In the genomic region with DNA sequence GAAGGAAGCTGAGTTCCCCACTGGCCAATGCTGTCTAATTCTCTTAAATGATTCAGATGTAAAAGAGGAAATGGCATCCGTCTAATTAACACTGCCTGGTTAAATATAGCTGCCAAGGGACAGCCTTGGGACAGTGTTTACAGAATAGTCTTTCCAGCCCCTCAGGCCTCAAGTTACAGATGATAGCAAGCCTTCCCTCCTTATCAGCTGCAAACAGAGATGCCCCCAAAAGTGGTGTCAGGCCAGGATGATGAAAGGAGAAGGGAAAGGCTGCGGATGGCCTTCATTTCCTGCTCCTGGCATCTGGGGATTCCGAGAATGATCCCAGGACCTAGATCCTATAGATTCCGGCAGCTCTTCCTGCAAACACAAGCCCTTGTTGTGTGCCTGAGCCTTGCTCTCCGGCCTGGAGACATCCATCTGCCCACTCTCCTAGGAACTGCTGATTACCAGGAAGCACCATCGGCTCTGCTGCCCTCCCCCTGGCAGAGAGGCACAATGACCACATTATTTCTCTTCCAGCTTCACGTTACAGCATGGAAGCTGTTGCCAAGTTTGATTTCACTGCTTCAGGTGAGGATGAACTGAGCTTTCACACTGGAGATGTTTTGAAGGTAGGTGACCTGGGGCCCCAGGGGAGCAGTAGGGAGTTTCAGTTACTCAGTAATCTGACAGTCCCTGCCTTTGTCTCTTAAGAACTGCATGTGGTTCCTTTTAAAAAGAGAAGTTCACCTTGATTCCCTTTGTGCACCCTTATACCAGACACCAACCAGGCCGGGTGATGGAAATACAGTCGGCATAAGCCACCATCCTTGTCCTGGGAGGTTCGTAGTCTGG, we compare ENCODE assay signal across 1 cellular context.
TF ChIP-seq lines count a peak whose summit lies in the region.

No MANE protein-coding gene starts in this region.

TF ChIP-seq in K562, 482 proteins besides CTCF, POLR2A, EP300 and RAD21 (continued from another document and continues in another):
- TF ChIP-seq, protein P1, sequence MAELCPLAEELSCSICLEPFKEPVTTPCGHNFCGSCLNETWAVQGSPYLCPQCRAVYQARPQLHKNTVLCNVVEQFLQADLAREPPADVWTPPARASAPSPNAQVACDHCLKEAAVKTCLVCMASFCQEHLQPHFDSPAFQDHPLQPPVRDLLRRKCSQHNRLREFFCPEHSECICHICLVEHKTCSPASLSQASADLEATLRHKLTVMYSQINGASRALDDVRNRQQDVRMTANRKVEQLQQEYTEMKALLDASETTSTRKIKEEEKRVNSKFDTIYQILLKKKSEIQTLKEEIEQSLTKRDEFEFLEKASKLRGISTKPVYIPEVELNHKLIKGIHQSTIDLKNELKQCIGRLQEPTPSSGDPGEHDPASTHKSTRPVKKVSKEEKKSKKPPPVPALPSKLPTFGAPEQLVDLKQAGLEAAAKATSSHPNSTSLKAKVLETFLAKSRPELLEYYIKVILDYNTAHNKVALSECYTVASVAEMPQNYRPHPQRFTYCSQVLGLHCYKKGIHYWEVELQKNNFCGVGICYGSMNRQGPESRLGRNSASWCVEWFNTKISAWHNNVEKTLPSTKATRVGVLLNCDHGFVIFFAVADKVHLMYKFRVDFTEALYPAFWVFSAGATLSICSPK (IDR thresholded peaks at IDR 0.05; ENCODE audit: borderline replicate concordance), result no peak
- TF ChIP-seq ADNP (tag; IDR thresholded peaks at IDR 0.05) (no peak), PTBP1 (IDR thresholded peaks at IDR 0.05; ENCODE audit: low read depth, low read length) (no peak), ZEB2 (IDR thresholded peaks at IDR 0.05) (no peak; the same call in 1 of the 2 replicates), MAFF (IDR thresholded peaks at IDR 0.05; ENCODE audit: low read length) (no peak), TBP (optimal IDR thresholded peaks at IDR 0.05; ENCODE audit: low read depth, low read length) (peak; percentile 47), ZBTB1 (CRISPR knock-in tag; IDR thresholded peaks at IDR 0.05; ENCODE audit: borderline replicate concordance, low read depth) (no peak), FOXM1 (IDR thresholded peaks at IDR 0.05; ENCODE audit: low read depth) (peak; percentile 78), FOXM1 (CRISPR knock-in tag; IDR thresholded peaks at IDR 0.05; ENCODE audit: low read depth) (no peak), SMARCB1 (IDR thresholded peaks at IDR 0.05; ENCODE audit: insufficient read length, low read depth) (no peak), NONO (IDR thresholded peaks at IDR 0.05; ENCODE audit: low read depth in 2 of 2, low read length in 1 of 2) (0 out of 4 replicates have a peak, but pooled peaks of 1 of the 2 experiments have one; percentile 45), ZNF589 (CRISPR knock-in tag; IDR thresholded peaks at IDR 0.05; ENCODE audit: low read depth) (peak; percentile 58; the same call in 1 of the 2 replicates), LEF1 (IDR thresholded peaks at IDR 0.05) (peak; percentile 87; the same call in 1 of the 2 replicates), MEF2D (tag; conservative IDR thresholded peaks at IDR 0.05; ENCODE audit: low read depth) (peak; percentile 90), EHMT2 (IDR thresholded peaks at IDR 0.05) (no peak)
- TF ChIP-seq, protein P2, sequence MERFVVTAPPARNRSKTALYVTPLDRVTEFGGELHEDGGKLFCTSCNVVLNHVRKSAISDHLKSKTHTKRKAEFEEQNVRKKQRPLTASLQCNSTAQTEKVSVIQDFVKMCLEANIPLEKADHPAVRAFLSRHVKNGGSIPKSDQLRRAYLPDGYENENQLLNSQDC (CRISPR knock-in tag; IDR thresholded peaks at IDR 0.05), result no peak
- TF ChIP-seq, protein P3, sequence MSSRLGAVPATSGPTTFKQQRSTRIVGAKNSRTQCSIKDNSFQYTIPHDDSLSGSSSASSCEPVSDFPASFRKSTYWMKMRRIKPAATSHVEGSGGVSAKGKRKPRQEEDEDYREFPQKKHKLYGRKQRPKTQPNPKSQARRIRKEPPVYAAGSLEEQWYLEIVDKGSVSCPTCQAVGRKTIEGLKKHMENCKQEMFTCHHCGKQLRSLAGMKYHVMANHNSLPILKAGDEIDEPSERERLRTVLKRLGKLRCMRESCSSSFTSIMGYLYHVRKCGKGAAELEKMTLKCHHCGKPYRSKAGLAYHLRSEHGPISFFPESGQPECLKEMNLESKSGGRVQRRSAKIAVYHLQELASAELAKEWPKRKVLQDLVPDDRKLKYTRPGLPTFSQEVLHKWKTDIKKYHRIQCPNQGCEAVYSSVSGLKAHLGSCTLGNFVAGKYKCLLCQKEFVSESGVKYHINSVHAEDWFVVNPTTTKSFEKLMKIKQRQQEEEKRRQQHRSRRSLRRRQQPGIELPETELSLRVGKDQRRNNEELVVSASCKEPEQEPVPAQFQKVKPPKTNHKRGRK (tag; IDR thresholded peaks at IDR 0.05), result no peak
- TF ChIP-seq, protein P4, sequence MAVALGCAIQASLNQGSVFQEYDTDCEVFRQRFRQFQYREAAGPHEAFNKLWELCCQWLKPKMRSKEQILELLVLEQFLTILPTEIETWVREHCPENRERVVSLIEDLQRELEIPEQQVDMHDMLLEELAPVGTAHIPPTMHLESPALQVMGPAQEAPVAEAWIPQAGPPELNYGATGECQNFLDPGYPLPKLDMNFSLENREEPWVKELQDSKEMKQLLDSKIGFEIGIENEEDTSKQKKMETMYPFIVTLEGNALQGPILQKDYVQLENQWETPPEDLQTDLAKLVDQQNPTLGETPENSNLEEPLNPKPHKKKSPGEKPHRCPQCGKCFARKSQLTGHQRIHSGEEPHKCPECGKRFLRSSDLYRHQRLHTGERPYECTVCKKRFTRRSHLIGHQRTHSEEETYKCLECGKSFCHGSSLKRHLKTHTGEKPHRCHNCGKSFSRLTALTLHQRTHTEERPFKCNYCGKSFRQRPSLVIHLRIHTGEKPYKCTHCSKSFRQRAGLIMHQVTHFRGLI (CRISPR knock-in tag; IDR thresholded peaks at IDR 0.05), result no peak
- TF ChIP-seq, protein P5, sequence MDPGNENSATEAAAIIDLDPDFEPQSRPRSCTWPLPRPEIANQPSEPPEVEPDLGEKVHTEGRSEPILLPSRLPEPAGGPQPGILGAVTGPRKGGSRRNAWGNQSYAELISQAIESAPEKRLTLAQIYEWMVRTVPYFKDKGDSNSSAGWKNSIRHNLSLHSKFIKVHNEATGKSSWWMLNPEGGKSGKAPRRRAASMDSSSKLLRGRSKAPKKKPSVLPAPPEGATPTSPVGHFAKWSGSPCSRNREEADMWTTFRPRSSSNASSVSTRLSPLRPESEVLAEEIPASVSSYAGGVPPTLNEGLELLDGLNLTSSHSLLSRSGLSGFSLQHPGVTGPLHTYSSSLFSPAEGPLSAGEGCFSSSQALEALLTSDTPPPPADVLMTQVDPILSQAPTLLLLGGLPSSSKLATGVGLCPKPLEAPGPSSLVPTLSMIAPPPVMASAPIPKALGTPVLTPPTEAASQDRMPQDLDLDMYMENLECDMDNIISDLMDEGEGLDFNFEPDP (CRISPR knock-in tag; IDR thresholded peaks at IDR 0.05), result no peak
- TF ChIP-seq, protein P6, sequence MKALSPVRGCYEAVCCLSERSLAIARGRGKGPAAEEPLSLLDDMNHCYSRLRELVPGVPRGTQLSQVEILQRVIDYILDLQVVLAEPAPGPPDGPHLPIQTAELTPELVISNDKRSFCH (CRISPR knock-in tag; IDR thresholded peaks at IDR 0.05), result no peak
- TF ChIP-seq, protein P6 (tag; IDR thresholded peaks at IDR 0.05), result no peak
- TF ChIP-seq, protein P7, sequence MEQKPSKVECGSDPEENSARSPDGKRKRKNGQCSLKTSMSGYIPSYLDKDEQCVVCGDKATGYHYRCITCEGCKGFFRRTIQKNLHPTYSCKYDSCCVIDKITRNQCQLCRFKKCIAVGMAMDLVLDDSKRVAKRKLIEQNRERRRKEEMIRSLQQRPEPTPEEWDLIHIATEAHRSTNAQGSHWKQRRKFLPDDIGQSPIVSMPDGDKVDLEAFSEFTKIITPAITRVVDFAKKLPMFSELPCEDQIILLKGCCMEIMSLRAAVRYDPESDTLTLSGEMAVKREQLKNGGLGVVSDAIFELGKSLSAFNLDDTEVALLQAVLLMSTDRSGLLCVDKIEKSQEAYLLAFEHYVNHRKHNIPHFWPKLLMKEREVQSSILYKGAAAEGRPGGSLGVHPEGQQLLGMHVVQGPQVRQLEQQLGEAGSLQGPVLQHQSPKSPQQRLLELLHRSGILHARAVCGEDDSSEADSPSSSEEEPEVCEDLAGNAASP (IDR thresholded peaks at IDR 0.05), result no peak
- TF ChIP-seq, protein P8, sequence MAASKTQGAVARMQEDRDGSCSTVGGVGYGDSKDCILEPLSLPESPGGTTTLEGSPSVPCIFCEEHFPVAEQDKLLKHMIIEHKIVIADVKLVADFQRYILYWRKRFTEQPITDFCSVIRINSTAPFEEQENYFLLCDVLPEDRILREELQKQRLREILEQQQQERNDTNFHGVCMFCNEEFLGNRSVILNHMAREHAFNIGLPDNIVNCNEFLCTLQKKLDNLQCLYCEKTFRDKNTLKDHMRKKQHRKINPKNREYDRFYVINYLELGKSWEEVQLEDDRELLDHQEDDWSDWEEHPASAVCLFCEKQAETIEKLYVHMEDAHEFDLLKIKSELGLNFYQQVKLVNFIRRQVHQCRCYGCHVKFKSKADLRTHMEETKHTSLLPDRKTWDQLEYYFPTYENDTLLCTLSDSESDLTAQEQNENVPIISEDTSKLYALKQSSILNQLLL (CRISPR knock-in tag; IDR thresholded peaks at IDR 0.05; ENCODE audit: borderline replicate concordance), result no peak
- TF ChIP-seq, protein P9, sequence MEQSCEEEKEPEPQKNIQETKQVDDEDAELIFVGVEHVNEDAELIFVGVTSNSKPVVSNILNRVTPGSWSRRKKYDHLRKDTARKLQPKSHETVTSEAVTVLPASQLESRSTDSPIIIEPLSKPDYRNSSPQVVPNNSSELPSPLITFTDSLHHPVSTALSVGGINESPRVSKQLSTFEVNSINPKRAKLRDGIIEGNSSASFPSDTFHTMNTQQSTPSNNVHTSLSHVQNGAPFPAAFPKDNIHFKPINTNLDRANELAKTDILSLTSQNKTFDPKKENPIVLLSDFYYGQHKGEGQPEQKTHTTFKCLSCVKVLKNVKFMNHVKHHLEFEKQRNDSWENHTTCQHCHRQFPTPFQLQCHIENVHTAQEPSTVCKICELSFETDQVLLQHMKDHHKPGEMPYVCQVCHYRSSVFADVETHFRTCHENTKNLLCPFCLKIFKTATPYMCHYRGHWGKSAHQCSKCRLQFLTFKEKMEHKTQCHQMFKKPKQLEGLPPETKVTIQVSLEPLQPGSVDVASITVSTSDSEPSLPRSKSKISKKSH (CRISPR knock-in tag; IDR thresholded peaks at IDR 0.05), result no peak
- TF ChIP-seq, protein P10, sequence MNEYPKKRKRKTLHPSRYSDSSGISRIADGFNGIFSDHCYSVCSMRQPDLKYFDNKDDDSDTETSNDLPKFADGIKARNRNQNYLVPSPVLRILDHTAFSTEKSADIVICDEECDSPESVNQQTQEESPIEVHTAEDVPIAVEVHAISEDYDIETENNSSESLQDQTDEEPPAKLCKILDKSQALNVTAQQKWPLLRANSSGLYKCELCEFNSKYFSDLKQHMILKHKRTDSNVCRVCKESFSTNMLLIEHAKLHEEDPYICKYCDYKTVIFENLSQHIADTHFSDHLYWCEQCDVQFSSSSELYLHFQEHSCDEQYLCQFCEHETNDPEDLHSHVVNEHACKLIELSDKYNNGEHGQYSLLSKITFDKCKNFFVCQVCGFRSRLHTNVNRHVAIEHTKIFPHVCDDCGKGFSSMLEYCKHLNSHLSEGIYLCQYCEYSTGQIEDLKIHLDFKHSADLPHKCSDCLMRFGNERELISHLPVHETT (CRISPR knock-in tag; conservative IDR thresholded peaks at IDR 0.05 in 1 of 2, IDR thresholded peaks at IDR 0.05 in 1 of 2), result no peak
- TF ChIP-seq, protein P11, sequence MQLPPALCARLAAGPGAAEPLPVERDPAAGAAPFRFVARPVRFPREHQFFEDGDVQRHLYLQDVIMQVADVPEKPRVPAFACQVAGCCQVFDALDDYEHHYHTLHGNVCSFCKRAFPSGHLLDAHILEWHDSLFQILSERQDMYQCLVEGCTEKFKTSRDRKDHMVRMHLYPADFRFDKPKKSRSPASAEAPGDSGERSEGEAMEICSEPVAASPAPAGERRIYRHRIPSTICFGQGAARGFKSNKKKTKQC (CRISPR knock-in tag; IDR thresholded peaks at IDR 0.05), result no peak
- TF ChIP-seq, protein P12, sequence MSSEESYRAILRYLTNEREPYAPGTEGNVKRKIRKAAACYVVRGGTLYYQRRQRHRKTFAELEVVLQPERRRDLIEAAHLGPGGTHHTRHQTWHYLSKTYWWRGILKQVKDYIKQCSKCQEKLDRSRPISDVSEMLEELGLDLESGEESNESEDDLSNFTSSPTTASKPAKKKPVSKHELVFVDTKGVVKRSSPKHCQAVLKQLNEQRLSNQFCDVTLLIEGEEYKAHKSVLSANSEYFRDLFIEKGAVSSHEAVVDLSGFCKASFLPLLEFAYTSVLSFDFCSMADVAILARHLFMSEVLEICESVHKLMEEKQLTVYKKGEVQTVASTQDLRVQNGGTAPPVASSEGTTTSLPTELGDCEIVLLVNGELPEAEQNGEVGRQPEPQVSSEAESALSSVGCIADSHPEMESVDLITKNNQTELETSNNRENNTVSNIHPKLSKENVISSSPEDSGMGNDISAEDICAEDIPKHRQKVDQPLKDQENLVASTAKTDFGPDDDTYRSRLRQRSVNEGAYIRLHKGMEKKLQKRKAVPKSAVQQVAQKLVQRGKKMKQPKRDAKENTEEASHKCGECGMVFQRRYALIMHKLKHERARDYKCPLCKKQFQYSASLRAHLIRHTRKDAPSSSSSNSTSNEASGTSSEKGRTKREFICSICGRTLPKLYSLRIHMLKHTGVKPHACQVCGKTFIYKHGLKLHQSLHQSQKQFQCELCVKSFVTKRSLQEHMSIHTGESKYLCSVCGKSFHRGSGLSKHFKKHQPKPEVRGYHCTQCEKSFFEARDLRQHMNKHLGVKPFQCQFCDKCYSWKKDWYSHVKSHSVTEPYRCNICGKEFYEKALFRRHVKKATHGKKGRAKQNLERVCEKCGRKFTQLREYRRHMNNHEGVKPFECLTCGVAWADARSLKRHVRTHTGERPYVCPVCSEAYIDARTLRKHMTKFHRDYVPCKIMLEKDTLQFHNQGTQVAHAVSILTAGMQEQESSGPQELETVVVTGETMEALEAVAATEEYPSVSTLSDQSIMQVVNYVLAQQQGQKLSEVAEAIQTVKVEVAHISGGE (CRISPR knock-in tag; IDR thresholded peaks at IDR 0.05), result no peak
- TF ChIP-seq, protein P13, sequence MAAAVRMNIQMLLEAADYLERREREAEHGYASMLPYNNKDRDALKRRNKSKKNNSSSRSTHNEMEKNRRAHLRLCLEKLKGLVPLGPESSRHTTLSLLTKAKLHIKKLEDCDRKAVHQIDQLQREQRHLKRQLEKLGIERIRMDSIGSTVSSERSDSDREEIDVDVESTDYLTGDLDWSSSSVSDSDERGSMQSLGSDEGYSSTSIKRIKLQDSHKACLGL (CRISPR knock-in tag; IDR thresholded peaks at IDR 0.05; ENCODE audit: borderline replicate concordance, poor library complexity, severe bottlenecking), result no peak
- TF ChIP-seq, protein P14, sequence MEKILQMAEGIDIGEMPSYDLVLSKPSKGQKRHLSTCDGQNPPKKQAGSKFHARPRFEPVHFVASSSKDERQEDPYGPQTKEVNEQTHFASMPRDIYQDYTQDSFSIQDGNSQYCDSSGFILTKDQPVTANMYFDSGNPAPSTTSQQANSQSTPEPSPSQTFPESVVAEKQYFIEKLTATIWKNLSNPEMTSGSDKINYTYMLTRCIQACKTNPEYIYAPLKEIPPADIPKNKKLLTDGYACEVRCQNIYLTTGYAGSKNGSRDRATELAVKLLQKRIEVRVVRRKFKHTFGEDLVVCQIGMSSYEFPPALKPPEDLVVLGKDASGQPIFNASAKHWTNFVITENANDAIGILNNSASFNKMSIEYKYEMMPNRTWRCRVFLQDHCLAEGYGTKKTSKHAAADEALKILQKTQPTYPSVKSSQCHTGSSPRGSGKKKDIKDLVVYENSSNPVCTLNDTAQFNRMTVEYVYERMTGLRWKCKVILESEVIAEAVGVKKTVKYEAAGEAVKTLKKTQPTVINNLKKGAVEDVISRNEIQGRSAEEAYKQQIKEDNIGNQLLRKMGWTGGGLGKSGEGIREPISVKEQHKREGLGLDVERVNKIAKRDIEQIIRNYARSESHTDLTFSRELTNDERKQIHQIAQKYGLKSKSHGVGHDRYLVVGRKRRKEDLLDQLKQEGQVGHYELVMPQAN (IDR thresholded peaks at IDR 0.05; ENCODE audit: borderline replicate concordance), result no peak
